Comparison of ENCODE assay signal across 8 cellular contexts in genomic region chr1:233613252-233614172, GRCh38. TPM values are rescaled to one million over a fixed set of nuclear protein-coding genes. Genes with fewer than 3 reads are reported as not detected.
DNase-seq lines count a peak whose midpoint lies in the region; ATAC-seq, FAIRE-seq and TF ChIP-seq lines count a peak whose summit lies in the region.

TSS of gene KCNK1 (plus strand) at chr1:233614106. CDS start at chr1:233614172, 66 bp downstream.

- DNase-seq in HepG2 (ENCODE audit: low spot score) = no peak
- DNase-seq in activated T-helper 1 cell treated with anti-CD3 and anti-CD28 coated beads, Interleukin-12 subunit alpha, Interleukin-12 subunit beta, Interleukin-2, Interleukin-4 antibody, amounts not matched to agents 30 ng/mL and 10 ng/mL and 1 ng/mL, durations not matched to agents 14 hours and 24 hours and 36 hours (ENCODE audit: low spot score) = no peak
- peak; percentile 69 for DNase-seq in Right ventricle myocardium inferior (ENCODE audit: missing footprints)
- peak; percentile 87 for DNase-seq in posterior vena cava (ENCODE audit: low spot score)
- no peak for DNase-seq in NK-92 treated with Interleukin-12 subunit alpha and Interleukin-12 subunit beta, amount 100 ng/mL, for 24 hours (lab: John Stamatoyannopoulos, UW)

- H3K9me3 ChIP-seq in liver (ENCODE audit: control insufficient read depth in 4 of 4, low read length in 3 of 4) = no peaks in the 10 kb centered on the region
- H3K9me3 ChIP-seq in HepG2 (ENCODE audit: low read length) = no peaks in the 10 kb centered on the region
- no peaks in the 10 kb centered on the region for H3K9me3 ChIP-seq in HUES48 (ENCODE audit: control insufficient read depth, insufficient read depth, low read length)

- TF ChIP-seq RAD21 in liver (IDR thresholded peaks at IDR 0.05) (peak in 1 of 2 donors; percentile 38), HepG2 (CRISPR knock-in tag; IDR thresholded peaks at IDR 0.05) (no peak)

- peak within 1 kb of the TSS; percentile 63 to 81 for H3K9ac ChIP-seq in liver (ENCODE audit: low read depth in 1 of 2, low read length in 2 of 2)
- no peak within 1 kb of the TSS for H3K9ac ChIP-seq in HepG2 (ENCODE audit: insufficient read depth, low read depth, low read length)
- H3K9ac ChIP-seq in HUES48 (ENCODE audit: low read depth, low read length) = peak within 1 kb of the TSS; percentile 79; the same call in 1 of the 2 replicates

- 2% methylated on average over 70 of the region's 70 CpGs for WGBS in liver
- 38% methylated on average over 30 of the region's 70 CpGs for WGBS in HepG2 (ENCODE audit: low lambda C conversion rate)

- H3K4me2 ChIP-seq in HepG2 (ENCODE audit: low read depth, low read length) = no peak within 1 kb of the TSS

- FAIRE-seq in HepG2 (lab: Jason Lieb, UNC) = no peak

- CTCF ChIA-PET in HepG2 (lab: Yijun Ruan, JAX; ENCODE audit: low intra/inter-chr PET ratio, low total read pairs) = no interaction called here

- POLR2A ChIA-PET in HepG2 (lab: Yijun Ruan, JAX) = no interaction called here

- peak within 1 kb of the TSS; percentile 76 for H3K27ac Mint-ChIP-seq in activated T-helper 1 cell treated with anti-CD3 and anti-CD28 coated beads, Interleukin-12 subunit alpha, Interleukin-12 subunit beta, Interleukin-2, Interleukin-4 antibody, amounts not matched to agents 30 ng/mL and 10 ng/mL and 1 ng/mL, durations not matched to agents 14 hours and 24 hours and 36 hours

- H3K27ac ChIP-seq in liver (ENCODE audit: low read depth in 1 of 2, low read length in 2 of 2) = peak within 1 kb of the TSS; percentile 69 to 95
- H3K27ac ChIP-seq in HepG2 (ENCODE audit: extremely low read length, insufficient read depth, low read length) = no peak within 1 kb of the TSS
- peak within 1 kb of the TSS; percentile 60 for H3K27ac ChIP-seq in HUES48 (ENCODE audit: low read depth, low read length)

- H4K20me1 ChIP-seq in HepG2 (ENCODE audit: insufficient read depth, low read length) = no peaks in the 10 kb centered on the region

- H3K27me3 ChIP-seq in liver (ENCODE audit: control insufficient read depth in 4 of 4, insufficient read depth in 4 of 4, low read length in 3 of 4) (no peaks in the 10 kb centered on the region), HepG2 (ENCODE audit: control insufficient read depth in 1 of 2, insufficient read depth in 2 of 2, low read length in 2 of 2) (peaks cover 0 to 18% of the 10 kb centered on the region in 2 experiments; a peak in 3 of 5 replicates), HUES48 (ENCODE audit: control insufficient read depth, insufficient read depth, low read length) (peaks cover 34% of the 10 kb centered on the region)

- H3K4me3 Mint-ChIP-seq in activated T-helper 1 cell treated with anti-CD3 and anti-CD28 coated beads, Interleukin-12 subunit alpha, Interleukin-12 subunit beta, Interleukin-2, Interleukin-4 antibody, amounts not matched to agents 30 ng/mL and 10 ng/mL and 1 ng/mL, durations not matched to agents 14 hours and 24 hours and 36 hours = peak within 1 kb of the TSS; percentile 77

- H3K36me3 Mint-ChIP-seq in activated T-helper 1 cell treated with anti-CD3 and anti-CD28 coated beads, Interleukin-12 subunit alpha, Interleukin-12 subunit beta, Interleukin-2, Interleukin-4 antibody, amounts not matched to agents 30 ng/mL and 10 ng/mL and 1 ng/mL, durations not matched to agents 14 hours and 24 hours and 36 hours (ENCODE audit: low read depth) = peaks cover 4% of the 10 kb centered on the region

- H3K79me2 ChIP-seq in HepG2 (ENCODE audit: insufficient read depth, low read length) = no peaks in the 10 kb centered on the region

- peaks cover 0 to 15% (median 1%) of the 10 kb centered on the region in 4 donors for H3K4me1 ChIP-seq in liver (ENCODE audit: control insufficient read depth in 4 of 4, insufficient read depth in 4 of 4, low read length in 3 of 4)
- H3K4me1 ChIP-seq in HepG2 (ENCODE audit: insufficient read depth, low read length) = no peaks in the 10 kb centered on the region
- peaks cover 15% of the 10 kb centered on the region for H3K4me1 ChIP-seq in HUES48 (ENCODE audit: control insufficient read depth, insufficient read depth, low read length)

- intact Hi-C loops in HepG2 (cut with micrococcal nuclease; ENCODE audit: unreplicated experiment) = no loop called here
- intact Hi-C loops in activated T-helper 1 cell treated with anti-CD3 and anti-CD28 coated beads, Interleukin-12 subunit alpha, Interleukin-12 subunit beta, Interleukin-2, Interleukin-4 antibody, amounts not matched to agents 30 ng/mL and 10 ng/mL and 1 ng/mL, durations not matched to agents 14 hours and 24 hours and 36 hours (cut with micrococcal nuclease) = no loop called here
- intact Hi-C loops in Right ventricle myocardium inferior (cut with DNase I) = loop anchor here (10.0 kb wide), 1 partner anchor 181 kb away; no protein-coding TSS in a partner anchor
- intact Hi-C loops in posterior vena cava (cut with DNase I) = loop anchor here in 1 of 2 donors (10.0 kb wide), 1 partner anchor 181 kb away; no protein-coding TSS in a partner anchor

- H3K4me1 Mint-ChIP-seq in activated T-helper 1 cell treated with anti-CD3 and anti-CD28 coated beads, Interleukin-12 subunit alpha, Interleukin-12 subunit beta, Interleukin-2, Interleukin-4 antibody, amounts not matched to agents 30 ng/mL and 10 ng/mL and 1 ng/mL, durations not matched to agents 14 hours and 24 hours and 36 hours (ENCODE audit: low read depth) = no peaks in the 10 kb centered on the region

- no peak within 1 kb of the TSS for H2AFZ ChIP-seq in HepG2 (ENCODE audit: low read length)

- no peak for TF ChIP-seq POLR2A in HepG2 (IDR thresholded peaks at IDR 0.05; ENCODE audit: insufficient read depth in 1 of 2, low read depth in 2 of 2, low read length in 2 of 2)

- H3K27me3 Mint-ChIP-seq in activated T-helper 1 cell treated with anti-CD3 and anti-CD28 coated beads, Interleukin-12 subunit alpha, Interleukin-12 subunit beta, Interleukin-2, Interleukin-4 antibody, amounts not matched to agents 30 ng/mL and 10 ng/mL and 1 ng/mL, durations not matched to agents 14 hours and 24 hours and 36 hours (ENCODE audit: insufficient read depth) = peaks cover 49% of the 10 kb centered on the region

- no peaks in the 10 kb centered on the region for H3K9me3 Mint-ChIP-seq in activated T-helper 1 cell treated with anti-CD3 and anti-CD28 coated beads, Interleukin-12 subunit alpha, Interleukin-12 subunit beta, Interleukin-2, Interleukin-4 antibody, amounts not matched to agents 30 ng/mL and 10 ng/mL and 1 ng/mL, durations not matched to agents 14 hours and 24 hours and 36 hours

- TF ChIP-seq EP300 in HepG2 (IDR thresholded peaks at IDR 0.05; ENCODE audit: low read depth in 2 of 2, low read length in 2 of 2) (no peak), HepG2 (CRISPR knock-in tag; IDR thresholded peaks at IDR 0.05; ENCODE audit: borderline replicate concordance) (no peak)

- in situ Hi-C loops in HepG2 (cut with HindIII; ENCODE audit: extremely low pct_ligation_motif_present, low pct_unique_long_range_greater_than_20kb) = no loop called here

- TF ChIP-seq CTCF in liver (IDR thresholded peaks at IDR 0.05; ENCODE audit: low read depth, low read length, missing input control) (no peak), HepG2 (CRISPR knock-in tag; IDR thresholded peaks at IDR 0.05) (no peak)

- ATAC-seq in HepG2 (no peak), Right ventricle myocardium inferior (peak; percentile 89), GM18873 (IDR thresholded peaks at IDR 0.05; ENCODE audit: low FRiP score, unreplicated experiment) (no peak)

- H3K4me3 ChIP-seq in liver (ENCODE audit: low read depth in 1 of 3, low read length in 3 of 3) = peak within 1 kb of the TSS; percentile 82 to 98 (median 93)
- H3K4me3 ChIP-seq in HepG2 (replicated peaks in 1 of 3; ENCODE audit: insufficient read depth in 1 of 3, low read depth in 2 of 3, low read length in 3 of 3) = no peak within 1 kb of the TSS
- H3K4me3 ChIP-seq in HUES48 (ENCODE audit: low read depth, low read length) = peak within 1 kb of the TSS; percentile 84

- no peaks in the 10 kb centered on the region for H3K36me3 ChIP-seq in liver (ENCODE audit: control insufficient read depth in 4 of 4, insufficient read depth in 3 of 4, low read depth in 1 of 4, low read length in 3 of 4)
- no peaks in the 10 kb centered on the region for H3K36me3 ChIP-seq in HepG2 (replicated peaks in 1 of 2; ENCODE audit: control insufficient read depth in 1 of 2, insufficient read depth in 2 of 2, low read length in 2 of 2)
- H3K36me3 ChIP-seq in HUES48 (ENCODE audit: control insufficient read depth, insufficient read depth, low read length) = no peaks in the 10 kb centered on the region

- no TSS peak for BruUV-seq in HepG2 (replicated peaks; lab: Mats Ljungman, UMichigan)

TF ChIP-seq in HepG2, 621 proteins besides CTCF, POLR2A, EP300 and RAD21 (continues in another document):
- TF ChIP-seq ZNF160 (CRISPR knock-in tag; IDR thresholded peaks at IDR 0.05) = no peak

RNA-seq across cellular contexts. Expression of gene KCNK1, which starts in this region (rescaled TPM):
- total RNA-seq in liver = 10 to 100 TPM in 1 of 2 donors, 1 to 10 TPM in 1; 3.3 to 12.3 TPM
- polyA plus RNA-seq in liver = 1 to 10 TPM; 2.5 to 5.7 TPM
- not detected in 2 replicates for total RNA-seq in HepG2 (2016; rRNA removed; fragmentation: Illumina TruSeq; extraction: Trizol)
- not detected in 2 replicates for total RNA-seq in HepG2 (2016; cell fraction: cytosol; rRNA removed; fragmentation: Illumina TruSeq; extraction: Trizol; ENCODE audit: low read depth)
- not detected in 2 replicates for total RNA-seq in HepG2 (2016; cell fraction: insoluble cytoplasmic fraction; rRNA removed; fragmentation: Illumina TruSeq; extraction: Trizol)
- total RNA-seq in HepG2 (2016; cell fraction: membrane; rRNA removed; fragmentation: Illumina TruSeq; extraction: Trizol) = not detected in 2 replicates
- not detected in 2 replicates for total RNA-seq in HepG2 (2016; cell fraction: nucleus; rRNA removed; fragmentation: Illumina TruSeq; extraction: Trizol)
- polyA plus RNA-seq in HepG2 (2011; rRNA removed) = not detected in 2 replicates
- not detected in 2 replicates for polyA plus RNA-seq in HepG2 (2011; cell fraction: cytosol; rRNA removed)
- polyA plus RNA-seq in HepG2 (2011; cell fraction: nucleus; rRNA removed) = not detected in 2 replicates
- not detected in 2 replicates for polyA plus RNA-seq in HepG2 (2012)
- polyA plus RNA-seq in HepG2 (2016; cell fraction: cytosol; fragmentation: Illumina TruSeq; extraction: Trizol; ENCODE audit: low read depth) = not detected in 2 replicates
- not detected in 2 replicates for polyA plus RNA-seq in HepG2 (2016; cell fraction: insoluble cytoplasmic fraction; fragmentation: Illumina TruSeq; extraction: Trizol; ENCODE audit: low read depth)
- polyA plus RNA-seq in HepG2 (2016; cell fraction: membrane; fragmentation: Illumina TruSeq; extraction: Trizol; ENCODE audit: low read depth) = not detected in 2 replicates
- polyA plus RNA-seq in HepG2 (2016; cell fraction: nucleus; fragmentation: Illumina TruSeq; extraction: Trizol; ENCODE audit: insufficient read depth, low read depth) = not detected in 2 replicates
- 96.2 TPM in 1 of 2 replicates, not detected in the other for polyA minus RNA-seq in HepG2 (2011; rRNA and poly(A)+ RNA removed; ENCODE audit: low replicate concordance)
- 0.44 TPM in 1 of 2 replicates, not detected in the other for polyA minus RNA-seq in HepG2 (2011; cell fraction: cytosol; rRNA and poly(A)+ RNA removed)
- not detected in 2 replicates for polyA minus RNA-seq in HepG2 (2011; cell fraction: nucleus; rRNA and poly(A)+ RNA removed)
- 1.8 and 2.1 TPM in 2 replicates for total RNA-seq in activated T-helper 1 cell treated with anti-CD3 and anti-CD28 coated beads, Interleukin-12 subunit alpha, Interleukin-12 subunit beta, Interleukin-2, Interleukin-4 antibody, amounts not matched to agents 30 ng/mL and 10 ng/mL and 1 ng/mL, durations not matched to agents 14 hours and 24 hours and 36 hours
- total RNA-seq in Right ventricle myocardium inferior = 25.4 TPM
- total RNA-seq in posterior vena cava = 1 to 10 TPM; 3.2 to 6.3 TPM

Comparison
In these comparisons a context has a peak if more than half of its experiments do, and no peak if none do; other contexts are left out.
1. H3K4me3 ChIP-seq: peak in liver (3 of 3) and HUES48 (single experiment); none in HepG2 (0 of 3).
2. DNase-seq: peak in Right ventricle myocardium inferior (single experiment) and posterior vena cava (single experiment); none in HepG2 (single experiment), activated T-helper 1 cell treated with anti-CD3 and anti-CD28 coated beads, Interleukin-12 subunit alpha, Interleukin-12 subunit beta, Interleukin-2, Interleukin-4 antibody, amounts not matched to agents 30 ng/mL and 10 ng/mL and 1 ng/mL, durations not matched to agents 14 hours and 24 hours and 36 hours (single experiment) and NK-92 treated with Interleukin-12 subunit alpha and Interleukin-12 subunit beta, amount 100 ng/mL, for 24 hours (single experiment).